8 cellular contexts compared by ENCODE assay signal in the genomic region with DNA sequence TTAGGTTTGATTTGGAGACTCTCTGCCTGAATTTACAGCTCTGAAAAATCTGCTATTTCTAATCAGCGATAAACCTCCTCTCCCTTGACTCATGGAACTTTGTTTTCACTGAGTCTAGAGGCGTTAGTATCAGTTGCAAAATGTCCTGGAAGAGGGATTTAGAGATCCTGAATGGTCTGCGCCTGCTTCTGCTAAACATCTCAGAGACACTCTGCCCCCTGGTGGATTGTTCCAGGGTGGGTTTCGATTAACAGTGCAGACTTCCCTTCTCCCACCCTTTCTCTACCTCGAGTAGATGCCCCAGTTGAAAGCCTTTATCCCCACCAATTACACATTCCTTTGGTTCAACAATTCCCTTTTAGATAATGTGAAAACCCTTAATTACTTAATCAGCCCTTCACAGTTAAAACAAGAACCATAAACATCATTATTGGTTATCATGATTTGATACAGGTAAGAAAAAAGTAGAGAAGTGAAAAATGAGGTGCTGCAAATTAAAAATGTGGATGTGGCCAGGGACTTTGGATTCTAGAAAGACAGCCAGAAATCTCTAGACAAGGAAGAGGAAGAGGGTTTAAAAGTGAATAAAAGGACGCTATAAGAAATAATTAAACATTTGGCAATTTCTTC. TPM values are rescaled to one million over a fixed set of nuclear protein-coding genes. Genes with fewer than 3 reads are reported as not detected.
DNase-seq lines count a peak whose midpoint lies in the region; TF ChIP-seq lines count a peak whose summit lies in the region.

No MANE protein-coding gene starts in this region.

- H3K4me1 ChIP-seq in GM23248 (ENCODE audit: insufficient read depth) (peaks cover 34% of the 10 kb centered on the region), neural progenitor cell (peaks cover under 1% of the 10 kb centered on the region)

- H4K20me1 ChIP-seq in GM23248 (ENCODE audit: insufficient read depth): no peaks in the 10 kb centered on the region
- no peaks in the 10 kb centered on the region for H4K20me1 ChIP-seq in neural progenitor cell (ENCODE audit: low read depth)

- peaks cover 10% of the 10 kb centered on the region for H3K27me3 ChIP-seq in GM23248 (replicated peaks; ENCODE audit: insufficient read depth)
- peaks cover 24% of the 10 kb centered on the region for H3K27me3 ChIP-seq in neural progenitor cell

- H3K9me3 ChIP-seq in GM23248 (ENCODE audit: low read depth) (no peaks in the 10 kb centered on the region), neural progenitor cell (ENCODE audit: low read depth) (no peaks in the 10 kb centered on the region)

- H3K9me2 ChIP-seq in GM23248 (ENCODE audit: insufficient read depth): no peaks in the 10 kb centered on the region

- intact Hi-C loops in activated naive CD4-positive, alpha-beta T cell treated with anti-CD3 and anti-CD28 coated beads for 36 hours (cut with micrococcal nuclease): loop anchor here (1.0 kb wide), 2 partner anchors 1523 to 1565 kb away; no protein-coding TSS in a partner anchor
- intact Hi-C loops in activated T-helper 1 cell treated with anti-CD3 and anti-CD28 coated beads, Interleukin-12 subunit alpha, Interleukin-12 subunit beta, Interleukin-2, Interleukin-4 antibody, amounts not matched to agents 30 ng/mL and 10 ng/mL and 1 ng/mL, durations not matched to agents 14 hours and 24 hours and 36 hours (cut with micrococcal nuclease): no loop called here

- DNase-seq in activated naive CD4-positive, alpha-beta T cell treated with anti-CD3 and anti-CD28 coated beads for 36 hours: peak; percentile 62
- DNase-seq in activated naive CD4-positive, alpha-beta T cell treated with anti-CD3 and anti-CD28 coated beads, Interleukin-2, amount 50 U/mL, for 16 hours: no peak
- DNase-seq in GM23248 (peak; percentile 93), SW480 (ENCODE audit: low spot score) (peak; percentile 30), fibroblast of gingiva (ENCODE audit: low read depth) (peak; percentile 67), neural progenitor cell (ENCODE audit: low spot score) (peak; percentile 91)
- no peak for DNase-seq in activated T-helper 1 cell treated with anti-CD3 and anti-CD28 coated beads, Interleukin-12 subunit alpha, Interleukin-12 subunit beta, Interleukin-2, Interleukin-4 antibody, amounts not matched to agents 30 ng/mL and 10 ng/mL and 1 ng/mL, durations not matched to agents 14 hours and 24 hours and 36 hours (ENCODE audit: low spot score)

- TF ChIP-seq CTCF in LNCAP (IDR thresholded peaks at IDR 0.05): peak; percentile 70
- TF ChIP-seq CTCF in neural progenitor cell (IDR thresholded peaks at IDR 0.05): peak; percentile 80

- peak overlapping the region; percentile 74 for H3K4me2 ChIP-seq in GM23248 (ENCODE audit: unreplicated experiment)
- H3K4me2 ChIP-seq in neural progenitor cell: no peak overlapping the region

- H2AFZ ChIP-seq in GM23248: peak overlapping the region; percentile 35; the same call in 1 of the 2 replicates
- H2AFZ ChIP-seq in neural progenitor cell (replicated peaks): no peak overlapping the region

- no peak overlapping the region for H3K4me3 Mint-ChIP-seq in activated naive CD4-positive, alpha-beta T cell treated with anti-CD3 and anti-CD28 coated beads for 36 hours
- H3K4me3 Mint-ChIP-seq in neural progenitor cell: no peak overlapping the region
- H3K4me3 Mint-ChIP-seq in activated T-helper 1 cell treated with anti-CD3 and anti-CD28 coated beads, Interleukin-12 subunit alpha, Interleukin-12 subunit beta, Interleukin-2, Interleukin-4 antibody, amounts not matched to agents 30 ng/mL and 10 ng/mL and 1 ng/mL, durations not matched to agents 14 hours and 24 hours and 36 hours: no peak overlapping the region

- in situ Hi-C loops in GM23248 (cut with MboI): loop anchor here (10.0 to 25.0 kb wide), 2 partner anchors 763 to 1521 kb away; no protein-coding TSS in a partner anchor

- H3K36me3 Mint-ChIP-seq in activated naive CD4-positive, alpha-beta T cell treated with anti-CD3 and anti-CD28 coated beads for 36 hours (ENCODE audit: low read depth): no peaks in the 10 kb centered on the region
- H3K36me3 Mint-ChIP-seq in neural progenitor cell: no peaks in the 10 kb centered on the region
- H3K36me3 Mint-ChIP-seq in activated T-helper 1 cell treated with anti-CD3 and anti-CD28 coated beads, Interleukin-12 subunit alpha, Interleukin-12 subunit beta, Interleukin-2, Interleukin-4 antibody, amounts not matched to agents 30 ng/mL and 10 ng/mL and 1 ng/mL, durations not matched to agents 14 hours and 24 hours and 36 hours (ENCODE audit: low read depth): no peaks in the 10 kb centered on the region

- H3K79me2 ChIP-seq in GM23248 (ENCODE audit: insufficient read depth) (no peaks in the 10 kb centered on the region), neural progenitor cell (ENCODE audit: low read depth) (no peaks in the 10 kb centered on the region)

- 18 to 24% methylated on average over 6 of the region's 6 CpGs for WGBS in GM23248 (ENCODE audit: low coverage in 1 of 2, low lambda C conversion rate in 2 of 2, missing lambda C conversion rate in 2 of 2), 2 experiments

- no peak overlapping the region for H3K27ac Mint-ChIP-seq in activated naive CD4-positive, alpha-beta T cell treated with anti-CD3 and anti-CD28 coated beads for 36 hours
- no peak overlapping the region for H3K27ac Mint-ChIP-seq in neural progenitor cell
- H3K27ac Mint-ChIP-seq in activated T-helper 1 cell treated with anti-CD3 and anti-CD28 coated beads, Interleukin-12 subunit alpha, Interleukin-12 subunit beta, Interleukin-2, Interleukin-4 antibody, amounts not matched to agents 30 ng/mL and 10 ng/mL and 1 ng/mL, durations not matched to agents 14 hours and 24 hours and 36 hours: no peak overlapping the region

- H3K27ac ChIP-seq in GM23248 (peak overlapping the region; percentile 76; the same call in 1 of the 2 replicates), neural progenitor cell (no peak overlapping the region)

- H3K9ac ChIP-seq in GM23248 (0 out of 2 replicates have a peak overlapping the region, but pooled peaks have one; percentile 4), neural progenitor cell (no peak overlapping the region)

- H3K36me3 ChIP-seq in GM23248 (ENCODE audit: low read depth): no peaks in the 10 kb centered on the region
- H3K36me3 ChIP-seq in neural progenitor cell: no peaks in the 10 kb centered on the region

- H3K4me3 ChIP-seq in GM23248: no peak overlapping the region
- H3K4me3 ChIP-seq in neural progenitor cell: no peak overlapping the region

- peaks cover 16% of the 10 kb centered on the region for H3F3A ChIP-seq in GM23248 (ENCODE audit: insufficient read depth)
- no peaks in the 10 kb centered on the region for H3F3A ChIP-seq in neural progenitor cell (ENCODE audit: low read depth)

- peaks cover 30% of the 10 kb centered on the region for H3K27me3 Mint-ChIP-seq in activated naive CD4-positive, alpha-beta T cell treated with anti-CD3 and anti-CD28 coated beads for 36 hours (ENCODE audit: low read depth)
- peaks cover 17% of the 10 kb centered on the region for H3K27me3 Mint-ChIP-seq in neural progenitor cell (ENCODE audit: insufficient read depth, low read depth)
- peaks cover 10% of the 10 kb centered on the region for H3K27me3 Mint-ChIP-seq in activated T-helper 1 cell treated with anti-CD3 and anti-CD28 coated beads, Interleukin-12 subunit alpha, Interleukin-12 subunit beta, Interleukin-2, Interleukin-4 antibody, amounts not matched to agents 30 ng/mL and 10 ng/mL and 1 ng/mL, durations not matched to agents 14 hours and 24 hours and 36 hours (ENCODE audit: insufficient read depth)

- CTCF ChIA-PET in activated naive CD4-positive, alpha-beta T cell treated with anti-CD3 and anti-CD28 coated beads for 36 hours (lab: Charles Lee): no interaction called here

- H3K9me3 Mint-ChIP-seq in activated naive CD4-positive, alpha-beta T cell treated with anti-CD3 and anti-CD28 coated beads for 36 hours: no peaks in the 10 kb centered on the region
- H3K9me3 Mint-ChIP-seq in neural progenitor cell: no peaks in the 10 kb centered on the region
- no peaks in the 10 kb centered on the region for H3K9me3 Mint-ChIP-seq in activated T-helper 1 cell treated with anti-CD3 and anti-CD28 coated beads, Interleukin-12 subunit alpha, Interleukin-12 subunit beta, Interleukin-2, Interleukin-4 antibody, amounts not matched to agents 30 ng/mL and 10 ng/mL and 1 ng/mL, durations not matched to agents 14 hours and 24 hours and 36 hours

- H3K4me1 Mint-ChIP-seq in activated naive CD4-positive, alpha-beta T cell treated with anti-CD3 and anti-CD28 coated beads for 36 hours (ENCODE audit: low read depth): peaks cover 6% of the 10 kb centered on the region
- H3K4me1 Mint-ChIP-seq in neural progenitor cell: peaks cover 9% of the 10 kb centered on the region
- H3K4me1 Mint-ChIP-seq in activated T-helper 1 cell treated with anti-CD3 and anti-CD28 coated beads, Interleukin-12 subunit alpha, Interleukin-12 subunit beta, Interleukin-2, Interleukin-4 antibody, amounts not matched to agents 30 ng/mL and 10 ng/mL and 1 ng/mL, durations not matched to agents 14 hours and 24 hours and 36 hours (ENCODE audit: low read depth): no peaks in the 10 kb centered on the region

RNA-seq across cellular contexts. Expression of gene HTR1B, which starts 5.5 kb away (rescaled TPM):
- not detected for total RNA-seq in activated naive CD4-positive, alpha-beta T cell treated with anti-CD3 and anti-CD28 coated beads for 36 hours
- not detected in 2 replicates for total RNA-seq in GM23248 (2014; rRNA removed; shearing (Covaris generic))
- not detected in 2 replicates for polyA plus RNA-seq in GM23248 (2016; fragmentation: Nextera tagmentation; extraction: Ambion mirVana)
- total RNA-seq in neural progenitor cell (ENCODE audit: low replicate concordance): not detected in 2 replicates
- not detected in 2 replicates for total RNA-seq in activated T-helper 1 cell treated with anti-CD3 and anti-CD28 coated beads, Interleukin-12 subunit alpha, Interleukin-12 subunit beta, Interleukin-2, Interleukin-4 antibody, amounts not matched to agents 30 ng/mL and 10 ng/mL and 1 ng/mL, durations not matched to agents 14 hours and 24 hours and 36 hours

Comparison
In these comparisons a context has a peak if more than half of its experiments do, and no peak if none do; other contexts are left out.
1. DNase-seq: peak in activated naive CD4-positive, alpha-beta T cell treated with anti-CD3 and anti-CD28 coated beads for 36 hours (single experiment), GM23248 (single experiment), SW480 (single experiment), fibroblast of gingiva (single experiment) and neural progenitor cell (single experiment); none in activated naive CD4-positive, alpha-beta T cell treated with anti-CD3 and anti-CD28 coated beads, Interleukin-2, amount 50 U/mL, for 16 hours (single experiment) and activated T-helper 1 cell treated with anti-CD3 and anti-CD28 coated beads, Interleukin-12 subunit alpha, Interleukin-12 subunit beta, Interleukin-2, Interleukin-4 antibody, amounts not matched to agents 30 ng/mL and 10 ng/mL and 1 ng/mL, durations not matched to agents 14 hours and 24 hours and 36 hours (single experiment).